12 cellular contexts compared by ENCODE assay signal in the genomic region with DNA sequence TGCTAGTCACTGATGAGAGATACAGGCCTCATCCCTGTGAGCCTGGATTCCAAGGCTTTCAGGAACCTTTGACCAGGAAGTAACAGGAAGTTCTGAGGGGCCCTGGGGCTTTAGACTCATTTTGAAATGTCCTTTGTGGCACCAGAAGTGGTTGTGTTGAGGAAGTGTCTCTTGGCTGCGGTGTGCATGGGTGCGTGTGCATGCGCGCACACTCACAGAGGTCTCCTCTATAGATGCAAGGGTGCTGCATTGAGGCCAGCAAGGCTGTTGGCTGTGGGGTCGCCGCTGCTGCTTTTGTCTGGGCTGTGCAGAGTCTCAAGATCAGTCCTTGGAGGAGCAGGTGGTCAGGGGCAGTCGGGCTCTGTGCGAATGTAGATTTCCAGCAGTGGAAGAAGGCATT. TPM values are rescaled to one million over a fixed set of nuclear protein-coding genes. Genes with fewer than 3 reads are reported as not detected.
DNase-seq lines count a peak whose midpoint lies in the region; ATAC-seq and TF ChIP-seq lines count a peak whose summit lies in the region.
"Had no signal": no experiment of that assay in that cellular context is flagged by ENCODE, and none has a peak within 500 bp of the region (broad histone marks: within the 10 kb centered on the region; RNA-seq: fewer than 3 reads in every experiment).

No MANE protein-coding gene starts in this region.

- no peak overlapping the region for H3K23ac ChIP-seq in neuronal stem cell (ENCODE audit: low read depth, low read length, poor library complexity)

- no peak overlapping the region for H3K14ac ChIP-seq in neuronal stem cell (ENCODE audit: low read length)

- peaks cover under 1% of the 10 kb centered on the region; the same call in 1 of the 2 replicates for H3K79me2 ChIP-seq in MM.1S (ENCODE audit: low read length)

- H3K27ac Mint-ChIP-seq in activated naive CD8-positive, alpha-beta T cell treated with anti-CD3 and anti-CD28 coated beads, Interleukin-2, amount 50 U/mL, for 24 hours, result peak overlapping the region; percentile 72

- WGBS in neuronal stem cell (ENCODE audit: extremely low coverage in 2 of 2, insufficient read length in 2 of 2, insufficient replicate concordance in 1 of 2), 2 donors, result no CpG with 5 or more reads among the region's 8 CpGs

- H2BK15ac ChIP-seq in neuronal stem cell (ENCODE audit: low read length), result no peak overlapping the region

- H3K36me3 ChIP-seq in MM.1S (replicated peaks; ENCODE audit: insufficient read depth, low read length) (no peaks in the 10 kb centered on the region; the same call in 1 of the 2 replicates), neuronal stem cell (replicated peaks in 1 of 2; ENCODE audit: control insufficient read depth in 2 of 2, insufficient read depth in 2 of 2, low read length in 2 of 2) (peaks cover 8 to 48% of the 10 kb centered on the region in 2 donors)

- H3K79me1 ChIP-seq in neuronal stem cell (ENCODE audit: low read depth, low read length), result no peaks in the 10 kb centered on the region

- H3K18ac ChIP-seq in neuronal stem cell (ENCODE audit: low read length), result no peak overlapping the region

- H2BK5ac ChIP-seq in neuronal stem cell (ENCODE audit: low read length), result no peak overlapping the region

- H4K91ac ChIP-seq in neuronal stem cell (ENCODE audit: low read depth, low read length, poor library complexity), result no peak overlapping the region

- H3K4me1 ChIP-seq in MM.1S (ENCODE audit: low read length) (peaks cover 54% of the 10 kb centered on the region), neuronal stem cell (ENCODE audit: control insufficient read depth in 2 of 2, insufficient read depth in 1 of 2, low read depth in 1 of 2, low read length in 2 of 2) (no peaks in the 10 kb centered on the region)

- no peaks in the 10 kb centered on the region for H3K9me2 ChIP-seq in MM.1S (replicated peaks; ENCODE audit: insufficient read depth, low read length)

- DNase-seq in NOMO-1 treated with DMSO at 0.1 percent for 48 hours (lab: John Stamatoyannopoulos, UW; ENCODE audit: unreplicated experiment), result peak; percentile 32
- no peak for DNase-seq in NOMO-1 treated with dmso at 0.1 percent for 144 hours (lab: John Stamatoyannopoulos, UW; ENCODE audit: unreplicated experiment)
- no peak for DNase-seq in MM.1S
- no peak for DNase-seq in activated naive CD8-positive, alpha-beta T cell treated with anti-CD3 and anti-CD28 coated beads, Interleukin-2, amount 50 U/mL, for 24 hours
- DNase-seq in neuronal stem cell (ENCODE audit: low spot score), result no peak
- DNase-seq in DMS 273 (lab: John Stamatoyannopoulos, UW; ENCODE audit: unreplicated experiment), result no peak
- DNase-seq in inferior parietal cortex (ENCODE audit: extremely low spot score), result no peak
- DNase-seq: foreskin fibroblast, NCI-H774, SHP77, tibial artery had no signal

- H3K27me3 Mint-ChIP-seq in activated naive CD8-positive, alpha-beta T cell treated with anti-CD3 and anti-CD28 coated beads, Interleukin-2, amount 50 U/mL, for 24 hours, result no peaks in the 10 kb centered on the region

- no peak overlapping the region for H2BK12ac ChIP-seq in neuronal stem cell (ENCODE audit: low read length)

- H3K4ac ChIP-seq in neuronal stem cell (ENCODE audit: low read length), result no peak overlapping the region

- no peak overlapping the region for H2AK5ac ChIP-seq in neuronal stem cell (ENCODE audit: low read depth, low read length)

- no peak for ATAC-seq in activated naive CD8-positive, alpha-beta T cell treated with anti-CD3 and anti-CD28 coated beads, Interleukin-2, amount 50 U/mL, for 24 hours
- ATAC-seq in HG03039 (IDR thresholded peaks at IDR 0.05; ENCODE audit: unreplicated experiment), result no peak

- H3K27me3 ChIP-seq in MM.1S (replicated peaks; ENCODE audit: insufficient read depth, low read length), result no peaks in the 10 kb centered on the region
- H3K27me3 ChIP-seq in neuronal stem cell (ENCODE audit: control insufficient read depth in 3 of 3, insufficient read depth in 3 of 3, low read depth in 1 of 3, low read length in 3 of 3), result peaks cover 0 to 18% (median 0%) of the 10 kb centered on the region in 3 experiments
- H3K27me3 ChIP-seq: tibial artery had no signal

- no peak for TF ChIP-seq CTCF in MM.1S (IDR thresholded peaks at IDR 0.05; ENCODE audit: low read length)

- H3K4me3 ChIP-seq in MM.1S (ENCODE audit: low read length) (no peak overlapping the region), neuronal stem cell (ENCODE audit: low read length in 2 of 2) (no peak overlapping the region)
- H3K4me3 ChIP-seq: tibial artery had no signal

- peaks cover 52% of the 10 kb centered on the region for H3F3A ChIP-seq in MM.1S (ENCODE audit: insufficient read depth, low read length)

- H3K9me3 ChIP-seq in MM.1S (replicated peaks; ENCODE audit: insufficient read depth, low read length), result no peaks in the 10 kb centered on the region
- no peaks in the 10 kb centered on the region for H3K9me3 ChIP-seq in neuronal stem cell (replicated peaks in 1 of 2; ENCODE audit: control insufficient read depth in 2 of 2, insufficient read depth in 1 of 2, low read depth in 1 of 2, low read length in 2 of 2)
- H3K9me3 ChIP-seq: tibial artery had no signal

- H4K20me1 ChIP-seq in MM.1S (ENCODE audit: insufficient read depth, low read length), result no peaks in the 10 kb centered on the region

- no peak overlapping the region for H2BK120ac ChIP-seq in neuronal stem cell (ENCODE audit: low read depth, low read length)

- H3K4me1 Mint-ChIP-seq in activated naive CD8-positive, alpha-beta T cell treated with anti-CD3 and anti-CD28 coated beads, Interleukin-2, amount 50 U/mL, for 24 hours, result peaks cover 55% of the 10 kb centered on the region

- H3K4me3 Mint-ChIP-seq in activated naive CD8-positive, alpha-beta T cell treated with anti-CD3 and anti-CD28 coated beads, Interleukin-2, amount 50 U/mL, for 24 hours, result no peak overlapping the region

- H3K4me2 ChIP-seq in MM.1S (ENCODE audit: low read depth, low read length) (peak overlapping the region; percentile 42), neuronal stem cell (ENCODE audit: insufficient read depth, low read length, poor library complexity, severe bottlenecking) (no peak overlapping the region)

- peaks cover 50% of the 10 kb centered on the region for H3K36me3 Mint-ChIP-seq in activated naive CD8-positive, alpha-beta T cell treated with anti-CD3 and anti-CD28 coated beads, Interleukin-2, amount 50 U/mL, for 24 hours (ENCODE audit: low read depth)

- no peak overlapping the region for H4K8ac ChIP-seq in neuronal stem cell (ENCODE audit: low read depth, low read length)

- no peak overlapping the region; the same call in 1 of the 2 replicates for H3K9ac ChIP-seq in MM.1S (ENCODE audit: low read length)
- H3K9ac ChIP-seq in neuronal stem cell (ENCODE audit: low read depth, low read length, poor library complexity), result no peak overlapping the region

- H3K27ac ChIP-seq in MM.1S (ENCODE audit: low read length) (peak overlapping the region; percentile 78), neuronal stem cell (replicated peaks; ENCODE audit: low read length) (no peak overlapping the region)
- H3K27ac ChIP-seq: tibial artery had no signal

- H3K9me3 Mint-ChIP-seq in activated naive CD8-positive, alpha-beta T cell treated with anti-CD3 and anti-CD28 coated beads, Interleukin-2, amount 50 U/mL, for 24 hours, result no peaks in the 10 kb centered on the region

- H2AFZ ChIP-seq in MM.1S (ENCODE audit: low read length) (no peak overlapping the region), neuronal stem cell (ENCODE audit: low read length) (peak overlapping the region; percentile 58)

RNA-seq across cellular contexts. Expression of gene RAB24, which starts 7.6 kb away (rescaled TPM):
- 18.1 TPM for polyA plus RNA-seq in neuronal stem cell (2013, experiment 1 of 2)
- polyA plus RNA-seq in neuronal stem cell (2013, experiment 2 of 2), result 18.6 TPM

RNA-seq across cellular contexts. Expression of gene PRELID1, which starts 7.7 kb away (rescaled TPM):
- polyA plus RNA-seq in neuronal stem cell (2013, experiment 1 of 2), result 147 TPM
- polyA plus RNA-seq in neuronal stem cell (2013, experiment 2 of 2), result 145 TPM

RNA-seq across cellular contexts. Expression of gene MXD3, which starts 15.8 kb away (rescaled TPM):
- polyA plus RNA-seq in neuronal stem cell (2013, experiment 1 of 2), result 32.1 TPM
- 29.6 TPM for polyA plus RNA-seq in neuronal stem cell (2013, experiment 2 of 2)

RNA-seq across cellular contexts. Expression of gene LMAN2, which starts 55.5 kb away (rescaled TPM):
- polyA plus RNA-seq in neuronal stem cell (2013, experiment 1 of 2), result 131 TPM
- polyA plus RNA-seq in neuronal stem cell (2013, experiment 2 of 2), result 132 TPM
